ENCODE assay signal across 22 cellular contexts in the genomic region with DNA sequence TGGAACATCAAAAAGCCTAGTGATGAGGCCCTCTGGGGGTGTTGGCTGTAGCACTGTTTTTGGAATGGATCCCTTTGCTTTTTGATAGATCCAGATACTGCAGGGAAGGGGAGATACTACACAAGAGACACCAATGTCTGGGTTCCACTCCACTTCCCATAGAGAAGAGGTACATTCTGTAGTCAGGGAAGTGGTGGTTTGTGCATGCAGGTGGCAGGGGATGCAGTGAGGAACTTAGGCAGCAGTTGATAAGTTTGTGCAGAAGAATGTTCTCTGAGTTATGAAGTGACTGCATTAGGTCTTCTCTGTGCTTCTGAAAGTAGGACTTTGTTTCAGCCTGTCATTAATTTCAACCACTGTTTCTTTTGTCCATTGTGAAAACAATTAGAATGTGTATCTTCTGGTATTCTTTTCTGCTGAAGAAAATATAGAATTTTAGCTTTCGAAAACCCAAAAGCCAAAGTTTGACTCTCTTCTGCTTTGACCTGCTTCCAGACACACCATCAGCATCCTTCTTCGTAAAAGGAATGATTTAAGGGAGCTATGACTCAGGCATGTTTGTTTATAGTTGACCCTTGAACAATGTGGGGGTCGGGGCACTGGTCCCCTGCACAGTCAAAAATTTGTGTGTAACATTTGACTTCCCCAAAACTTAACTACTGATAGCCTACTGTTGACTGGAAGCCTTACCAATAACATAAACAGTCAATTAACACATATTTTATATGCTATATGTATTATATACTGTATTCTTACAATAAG.
"Had no signal": no experiment of that assay in that cellular context is flagged by ENCODE, and none has a peak within 500 bp of the region (broad histone marks: within the 10 kb centered on the region; RNA-seq: fewer than 3 reads in every experiment).

No MANE protein-coding gene starts in this region.

- H3K27me3 ChIP-seq: body of pancreas, left lung, neural progenitor cell had no signal

- H3K9me3 Mint-ChIP-seq: activated T-helper 2 cell treated with anti-CD3 and anti-CD28 coated beads, Interferon-gamma antibody, Interleukin-2, Interleukin-4, amounts not matched to agents 10 μg/mL and 5 μg/mL and 100 μg/mL, durations not matched to agents 14 hours and 24 hours and 36 hours; type B pancreatic cell had no signal

- H2AFZ ChIP-seq: neural progenitor cell had no signal

- FAIRE-seq: frontal cortex, kidney had no signal

- H3K4me2 ChIP-seq: neural progenitor cell had no signal

- H3K27ac ChIP-seq: epithelial cell of prostate, left lung, neural progenitor cell, psoas muscle had no signal

- DNase-seq: activated CD4-positive, alpha-beta T cell treated with anti-CD3 and anti-CD28 coated beads for 4 hours; activated CD8-positive, alpha-beta T cell treated with anti-CD3 and anti-CD28 coated beads, Interleukin-2, amount 10 ng/mL, durations not matched to agents 7 days and 5 days; activated naive CD4-positive, alpha-beta T cell treated with Interleukin-2 at 50 U/mL for 16 hours; activated naive CD8-positive, alpha-beta T cell treated with anti-CD3 and anti-CD28 coated beads, Interleukin-2, amount 10 ng/mL, durations not matched to agents 7 days and 5 days; activated T-cell treated with anti-CD3 and anti-CD28 coated beads, Interleukin-2, amount 50 U/mL, for 24 hours; amygdala; caudate nucleus; kidney; left lung; mucosa of descending colon; naive thymus-derived CD4-positive, alpha-beta T cell; psoas muscle; right cardiac atrium; stimulated activated naive CD8-positive, alpha-beta T cell treated with anti-CD3 and anti-CD28 coated beads, Interleukin-15, amount 100 ng/mL, for 72 hours had no signal

- H3K4me3 ChIP-seq: body of pancreas, left lung, mucosa of descending colon, neural progenitor cell, psoas muscle, skin epidermis had no signal

- ATAC-seq: activated CD8-positive, alpha-beta T cell treated with anti-CD3 and anti-CD28 coated beads, Interleukin-2, amount 10 ng/mL, durations not matched to agents 7 days and 5 days; left lung; naive thymus-derived CD4-positive, alpha-beta T cell; psoas muscle; right cardiac atrium; stimulated activated naive CD8-positive, alpha-beta T cell treated with anti-CD3 and anti-CD28 coated beads, Interleukin-15, amount 100 ng/mL, for 72 hours; WTC11 had no signal

- H3K27me3 Mint-ChIP-seq: activated naive CD8-positive, alpha-beta T cell treated with anti-CD3 and anti-CD28 coated beads, Interleukin-2, amount 10 ng/mL, durations not matched to agents 7 days and 5 days; activated T-cell treated with anti-CD3 and anti-CD28 coated beads, Interleukin-2, amount 50 U/mL, for 24 hours; naive thymus-derived CD4-positive, alpha-beta T cell; stimulated activated naive CD8-positive, alpha-beta T cell treated with anti-CD3 and anti-CD28 coated beads, Interleukin-15, amount 100 ng/mL, for 72 hours; type B pancreatic cell had no signal

- H3K9ac ChIP-seq: neural progenitor cell had no signal

- H3K27ac Mint-ChIP-seq: activated CD8-positive, alpha-beta T cell treated with anti-CD3 and anti-CD28 coated beads, Interleukin-2, amount 10 ng/mL, durations not matched to agents 7 days and 5 days; activated naive CD8-positive, alpha-beta T cell treated with anti-CD3 and anti-CD28 coated beads, Interleukin-2, amount 10 ng/mL, durations not matched to agents 7 days and 5 days; activated T-cell treated with anti-CD3 and anti-CD28 coated beads, Interleukin-2, amount 50 U/mL, for 24 hours; activated T-helper 2 cell treated with anti-CD3 and anti-CD28 coated beads, Interferon-gamma antibody, Interleukin-2, Interleukin-4, amounts not matched to agents 10 μg/mL and 5 μg/mL and 100 μg/mL, durations not matched to agents 14 hours and 24 hours and 36 hours; neural progenitor cell; stimulated activated naive CD8-positive, alpha-beta T cell treated with anti-CD3 and anti-CD28 coated beads, Interleukin-15, amount 100 ng/mL, for 72 hours; type B pancreatic cell; WTC11 had no signal

- H3K4me3 Mint-ChIP-seq: activated CD8-positive, alpha-beta T cell treated with anti-CD3 and anti-CD28 coated beads, Interleukin-2, amount 10 ng/mL, durations not matched to agents 7 days and 5 days; activated naive CD8-positive, alpha-beta T cell treated with anti-CD3 and anti-CD28 coated beads, Interleukin-2, amount 10 ng/mL, durations not matched to agents 7 days and 5 days; activated T-cell treated with anti-CD3 and anti-CD28 coated beads, Interleukin-2, amount 50 U/mL, for 24 hours; naive thymus-derived CD4-positive, alpha-beta T cell; neural progenitor cell; stimulated activated naive CD8-positive, alpha-beta T cell treated with anti-CD3 and anti-CD28 coated beads, Interleukin-15, amount 100 ng/mL, for 72 hours; type B pancreatic cell; WTC11 had no signal

- H3K9me3 ChIP-seq: body of pancreas, left lung, mucosa of descending colon, psoas muscle had no signal
